ENCODE assay signal across 18 cellular contexts in the genomic region with DNA sequence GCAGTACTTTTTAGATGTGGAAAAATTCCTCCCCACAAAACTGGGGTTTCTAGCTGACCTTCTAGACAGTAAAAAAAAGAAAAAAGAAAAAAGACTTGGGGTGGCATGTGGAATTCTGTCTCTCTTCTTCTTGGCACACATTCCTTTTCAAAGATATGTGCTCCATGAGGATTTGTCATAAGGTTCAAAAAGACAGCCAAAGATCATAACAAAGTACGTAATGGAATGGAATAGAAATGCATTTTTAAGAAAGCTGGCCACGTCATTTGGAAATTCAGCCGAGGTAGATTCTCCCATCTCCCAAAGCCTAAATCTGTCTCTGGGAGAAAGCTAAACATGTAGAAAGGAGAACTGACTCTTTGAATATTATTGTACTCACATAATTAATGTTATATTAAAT.
"Had no signal": no experiment of that assay in that cellular context is flagged by ENCODE, and none has a peak within 500 bp of the region (broad histone marks: within the 10 kb centered on the region; RNA-seq: fewer than 3 reads in every experiment).

No MANE protein-coding gene starts in this region.

- H3K36me3 ChIP-seq: ascending aorta, prostate gland, suprapubic skin, upper lobe of left lung had no signal

- H3K4me1 ChIP-seq: ascending aorta, prostate gland, suprapubic skin, upper lobe of left lung had no signal

- DNase-seq: activated CD4-positive, alpha-beta T cell treated with anti-CD3 and anti-CD28 coated beads, Interleukin-2, amount 10 ng/mL, durations not matched to agents 24 days and 14 days; activated CD8-positive, alpha-beta T cell treated with anti-CD3 and anti-CD28 coated beads, Interleukin-2, amount 10 ng/mL, durations not matched to agents 7 days and 5 days; activated naive CD4-positive, alpha-beta T cell treated with anti-CD3 and anti-CD28 coated beads for 36 hours; activated T-cell treated with anti-CD3 and anti-CD28 coated beads, Interleukin-2, amount 50 U/mL, for 4 hours; cerebellar nuclear complex; dermis blood vessel endothelial cell; effector memory CD4-positive, alpha-beta T cell; foreskin fibroblast; SK-N-SH; stimulated activated CD4-positive, alpha-beta T cell treated with anti-CD3 and anti-CD28 coated beads, Interleukin-2, amount 100 ng/mL, for 24 hours; T-cell; upper lobe of left lung had no signal

- H3K27ac ChIP-seq: prostate gland, suprapubic skin, upper lobe of left lung had no signal

- H3K4me3 ChIP-seq: ascending aorta, prostate gland, suprapubic skin, upper lobe of left lung had no signal

- H3K27me3 ChIP-seq: ascending aorta, suprapubic skin, upper lobe of left lung had no signal

- H3K4me3 Mint-ChIP-seq: activated CD4-positive, alpha-beta T cell treated with anti-CD3 and anti-CD28 coated beads, Interleukin-2, amount 10 ng/mL, durations not matched to agents 24 days and 14 days; activated CD8-positive, alpha-beta T cell treated with anti-CD3 and anti-CD28 coated beads, Interleukin-2, amount 10 ng/mL, durations not matched to agents 7 days and 5 days; activated naive CD4-positive, alpha-beta T cell treated with anti-CD3 and anti-CD28 coated beads for 36 hours; activated T-cell treated with anti-CD3 and anti-CD28 coated beads, Interleukin-2, amount 50 U/mL, for 4 hours; mesothelial cell of epicardium; neural crest cell; stimulated activated naive CD8-positive, alpha-beta T cell treated with anti-CD3 and anti-CD28 coated beads, Interleukin-15, Interleukin-2, amounts not matched to agents 100 ng/mL and 50 ng/mL, for 24 hours; T-cell had no signal

- H3K9me3 ChIP-seq: ascending aorta, prostate gland, SK-N-SH, suprapubic skin, upper lobe of left lung had no signal

- H3K9me3 Mint-ChIP-seq: activated CD4-positive, alpha-beta T cell treated with anti-CD3 and anti-CD28 coated beads, Interleukin-2, amount 10 ng/mL, durations not matched to agents 24 days and 14 days; activated naive CD4-positive, alpha-beta T cell treated with anti-CD3 and anti-CD28 coated beads for 36 hours; activated T-cell treated with anti-CD3 and anti-CD28 coated beads, Interleukin-2, amount 50 U/mL, for 4 hours; neural crest cell; stimulated activated naive CD8-positive, alpha-beta T cell treated with anti-CD3 and anti-CD28 coated beads, Interleukin-15, Interleukin-2, amounts not matched to agents 100 ng/mL and 50 ng/mL, for 24 hours; T-cell had no signal

- H3K27ac Mint-ChIP-seq: activated CD4-positive, alpha-beta T cell treated with anti-CD3 and anti-CD28 coated beads, Interleukin-2, amount 10 ng/mL, durations not matched to agents 24 days and 14 days; activated CD8-positive, alpha-beta T cell treated with anti-CD3 and anti-CD28 coated beads, Interleukin-2, amount 10 ng/mL, durations not matched to agents 7 days and 5 days; activated naive CD4-positive, alpha-beta T cell treated with anti-CD3 and anti-CD28 coated beads for 36 hours; mesothelial cell of epicardium; stimulated activated naive CD8-positive, alpha-beta T cell treated with anti-CD3 and anti-CD28 coated beads, Interleukin-15, Interleukin-2, amounts not matched to agents 100 ng/mL and 50 ng/mL, for 24 hours; T-cell had no signal

- H3K36me3 Mint-ChIP-seq: mesothelial cell of epicardium, T-cell had no signal

- H3K9ac ChIP-seq: SK-N-SH had no signal

- ATAC-seq: activated CD8-positive, alpha-beta T cell treated with anti-CD3 and anti-CD28 coated beads, Interleukin-2, amount 10 ng/mL, durations not matched to agents 7 days and 5 days; activated T-cell treated with anti-CD3 and anti-CD28 coated beads, Interleukin-2, amount 50 U/mL, for 4 hours; T-cell had no signal

- H3K4me1 Mint-ChIP-seq: activated CD4-positive, alpha-beta T cell treated with anti-CD3 and anti-CD28 coated beads, Interleukin-2, amount 10 ng/mL, durations not matched to agents 24 days and 14 days; T-cell had no signal
